Comparison of ENCODE assay signal across 16 cellular contexts in genomic region chr2:132256251-132256902, GRCh38.
DNase-seq lines count a peak whose midpoint lies in the region; ATAC-seq and TF ChIP-seq lines count a peak whose summit lies in the region.
"Had no signal": no experiment of that assay in that cellular context is flagged by ENCODE, and none has a peak within 500 bp of the region (broad histone marks: within the 10 kb centered on the region; RNA-seq: fewer than 3 reads in every experiment).

No MANE protein-coding gene starts in this region.

- no peak for TF ChIP-seq EP300 in esophagus muscularis mucosa (IDR thresholded peaks at IDR 0.05)

- TF ChIP-seq POLR2A in esophagus muscularis mucosa (IDR thresholded peaks at IDR 0.05; ENCODE audit: low read depth) = no peak

- no peaks in the 10 kb centered on the region for H3K9me3 ChIP-seq in esophagus muscularis mucosa

- H3K27me3 Mint-ChIP-seq in GM23338 (ENCODE audit: insufficient read depth, low read depth, poor library complexity) = peaks cover 24% of the 10 kb centered on the region
- H3K27me3 Mint-ChIP-seq in stimulated activated memory B cell treated with anti-CD40 and anti-IgM and Interleukin-4, amounts not matched to agents 10 μg/mL and 1 μg/mL and 100 μg/mL, for 72 hours = peaks cover 14% of the 10 kb centered on the region

- H3K4me2 ChIP-seq in GM23338 = peak overlapping the region; percentile 89
- H3K4me2 ChIP-seq: KMS-11 had no signal

- intact Hi-C loops in esophagus muscularis mucosa (cut with DNase I) = no loop called here

- H3K27ac Mint-ChIP-seq in GM23338 = no peak overlapping the region
- H3K27ac Mint-ChIP-seq in stimulated activated memory B cell treated with anti-CD40 and anti-IgM and Interleukin-4, amounts not matched to agents 10 μg/mL and 1 μg/mL and 100 μg/mL, for 72 hours = no peak overlapping the region

- H3K4me1 Mint-ChIP-seq in GM23338 = no peaks in the 10 kb centered on the region
- no peaks in the 10 kb centered on the region for H3K4me1 Mint-ChIP-seq in stimulated activated memory B cell treated with anti-CD40 and anti-IgM and Interleukin-4, amounts not matched to agents 10 μg/mL and 1 μg/mL and 100 μg/mL, for 72 hours

- TF ChIP-seq CTCF in GM23338 (conservative IDR thresholded peaks at IDR 0.05; ENCODE audit: low read depth in 2 of 2) (no peak), esophagus muscularis mucosa (IDR thresholded peaks at IDR 0.05) (no peak)

- H2AFZ ChIP-seq in GM23338 = no peak overlapping the region

- H3K4me3 ChIP-seq in GM23338 (peak overlapping the region; percentile 64), esophagus muscularis mucosa (no peak overlapping the region)

- DNase-seq in activated effector memory CD4-positive, alpha-beta T cell treated with anti-CD3 and anti-CD28 coated beads, Interleukin-2, amount 50 U/mL, for 16 hours = peak; percentile 47
- no peak for DNase-seq in activated effector memory CD4-positive, alpha-beta T cell treated with Interleukin-2 at 50 U/mL for 16 hours
- DNase-seq in GM23338 (ENCODE audit: low spot score) = peak; percentile 48
- DNase-seq in esophagus muscularis mucosa (ENCODE audit: extremely low spot score) = peak; percentile 81
- no peak for DNase-seq in NCI-H2081 treated with DMSO at 0.1 percent for 48 hours (lab: John Stamatoyannopoulos, UW)
- no peak for DNase-seq in NCI-H524 (lab: John Stamatoyannopoulos, UW)
- DNase-seq: DMS53, GOT3, NCI-H1105 treated with DMSO at 0.1 percent for 48 hours, NCI-H187 treated with DMSO at 0.1 percent for 48 hours, NCI-H510A, SHP77 treated with DMSO at 0.1 percent for 48 hours had no signal

- H3K27ac ChIP-seq in GM23338 (ENCODE audit: low read depth) (no peak overlapping the region), esophagus muscularis mucosa (replicated peaks in 1 of 4) (no peak overlapping the region)
- H3K27ac ChIP-seq: C4-2B, KMS-11 had no signal

- H3K36me3 Mint-ChIP-seq in GM23338 (ENCODE audit: low read depth) = peaks cover 35% of the 10 kb centered on the region
- no peaks in the 10 kb centered on the region for H3K36me3 Mint-ChIP-seq in stimulated activated memory B cell treated with anti-CD40 and anti-IgM and Interleukin-4, amounts not matched to agents 10 μg/mL and 1 μg/mL and 100 μg/mL, for 72 hours

- WGBS in esophagus muscularis mucosa = 10% methylated on average over 2 of the region's 68 CpGs

- no peaks in the 10 kb centered on the region for H4K20me1 ChIP-seq in GM23338 (replicated peaks; ENCODE audit: insufficient read depth)

- H3K79me2 ChIP-seq in GM23338 (replicated peaks; ENCODE audit: insufficient read depth) = no peaks in the 10 kb centered on the region

- no peaks in the 10 kb centered on the region for H3F3A ChIP-seq in GM23338 (replicated peaks; ENCODE audit: low read depth)

- H3K4me1 ChIP-seq in GM23338 (ENCODE audit: insufficient read depth) (no peaks in the 10 kb centered on the region), esophagus muscularis mucosa (peaks cover 9 to 17% (median 12%) of the 10 kb centered on the region in 4 donors)

- H3K9me2 ChIP-seq in GM23338 (ENCODE audit: insufficient read depth) = no peaks in the 10 kb centered on the region

- ATAC-seq in GM23338 (peak; percentile 68), HG03565 (IDR thresholded peaks at IDR 0.05; ENCODE audit: unreplicated experiment) (no peak)
- ATAC-seq in stimulated activated memory B cell treated with anti-CD40 and anti-IgM and Interleukin-4, amounts not matched to agents 10 μg/mL and 1 μg/mL and 100 μg/mL, for 72 hours = peak; percentile 58

- peaks cover 44% of the 10 kb centered on the region for H3K9me3 Mint-ChIP-seq in GM23338
- H3K9me3 Mint-ChIP-seq in stimulated activated memory B cell treated with anti-CD40 and anti-IgM and Interleukin-4, amounts not matched to agents 10 μg/mL and 1 μg/mL and 100 μg/mL, for 72 hours = peaks cover 3% of the 10 kb centered on the region

- H3K27me3 ChIP-seq in GM23338 (ENCODE audit: insufficient read depth) = peaks cover 38% of the 10 kb centered on the region
- peaks cover 0 to 60% (median 16%) of the 10 kb centered on the region in 4 donors for H3K27me3 ChIP-seq in esophagus muscularis mucosa

- H3K36me3 ChIP-seq in GM23338 (ENCODE audit: insufficient read depth) = no peaks in the 10 kb centered on the region
- no peaks in the 10 kb centered on the region for H3K36me3 ChIP-seq in esophagus muscularis mucosa

- no peak overlapping the region for H3K4me3 Mint-ChIP-seq in GM23338
- no peak overlapping the region for H3K4me3 Mint-ChIP-seq in stimulated activated memory B cell treated with anti-CD40 and anti-IgM and Interleukin-4, amounts not matched to agents 10 μg/mL and 1 μg/mL and 100 μg/mL, for 72 hours

TF ChIP-seq in GM23338, 12 proteins besides CTCF, POLR2A, EP300 and RAD21 (continues in another document):
- no peak for TF ChIP-seq EZH2 (IDR thresholded peaks at IDR 0.05; ENCODE audit: low read depth, unreplicated experiment)
- no peak for TF ChIP-seq NANOG (IDR thresholded peaks at IDR 0.05; ENCODE audit: borderline replicate concordance)
- no peak for TF ChIP-seq ZNF462 (CRISPR knock-in tag; IDR thresholded peaks at IDR 0.05)

Comparison
In these comparisons a context has a peak if more than half of its experiments do, and no peak if none do; other contexts are left out.
1. DNase-seq: peak in activated effector memory CD4-positive, alpha-beta T cell treated with anti-CD3 and anti-CD28 coated beads, Interleukin-2, amount 50 U/mL, for 16 hours (single experiment), GM23338 (single experiment) and esophagus muscularis mucosa (single experiment); none in activated effector memory CD4-positive, alpha-beta T cell treated with Interleukin-2 at 50 U/mL for 16 hours (single experiment), NCI-H2081 treated with DMSO at 0.1 percent for 48 hours (single experiment) and NCI-H524 (0 of 2).